In the genomic region with DNA sequence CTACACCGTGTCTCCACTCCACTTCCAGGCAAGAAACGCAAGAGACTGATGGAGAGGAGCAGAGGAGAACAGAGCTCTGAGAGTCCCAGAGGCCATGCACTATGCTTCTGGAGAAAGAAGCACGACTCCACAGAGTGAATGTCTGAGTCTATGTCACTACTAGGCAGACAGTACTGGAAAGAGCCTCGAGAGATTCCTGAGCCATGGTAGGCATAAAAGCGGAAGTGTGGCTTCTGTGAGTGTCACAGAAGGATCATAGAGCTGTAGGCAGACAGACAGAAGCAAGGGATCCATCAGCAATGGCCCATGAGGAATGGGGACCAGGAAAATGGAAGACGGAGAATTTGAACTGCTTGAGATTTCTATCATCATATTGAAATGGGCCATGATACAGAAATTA, we compare ENCODE assay signal across 8 cellular contexts.
"Had no signal": no experiment of that assay in that cellular context is flagged by ENCODE, and none has a peak within 500 bp of the region (broad histone marks: within the 10 kb centered on the region; RNA-seq: fewer than 3 reads in every experiment).

No MANE protein-coding gene starts in this region.

- ATAC-seq: GM12878 had no signal

- FAIRE-seq: G401.6, GM12878, GM12891, GM12892, GM18507, GM19239 had no signal

- DNase-seq: GDM1, GF-D8 had no signal

- H3K4me3 ChIP-seq: GM12878 had no signal
